In genomic region chr9:101586651-101587050, GRCh38 we compare ENCODE assay signal across 10 cellular contexts. TPM values are rescaled to one million over a fixed set of nuclear protein-coding genes. Genes with fewer than 3 reads are reported as not detected.
DNase-seq lines count a peak whose midpoint lies in the region; ATAC-seq and TF ChIP-seq lines count a peak whose summit lies in the region.
"Had no signal": no experiment of that assay in that cellular context is flagged by ENCODE, and none has a peak within 500 bp of the region (broad histone marks: within the 10 kb centered on the region; RNA-seq: fewer than 3 reads in every experiment).

No MANE protein-coding gene starts in this region.

- peaks cover 21% of the 10 kb centered on the region for H3K4me1 Mint-ChIP-seq in activated CD4-positive, alpha-beta T cell treated with anti-CD3 and anti-CD28 coated beads, Interleukin-2, amount 10 ng/mL, durations not matched to agents 7 days and 5 days

- H3K36me3 Mint-ChIP-seq in activated CD4-positive, alpha-beta T cell treated with anti-CD3 and anti-CD28 coated beads, Interleukin-2, amount 10 ng/mL, durations not matched to agents 7 days and 5 days (ENCODE audit: low read depth) = peaks cover 4% of the 10 kb centered on the region

- peak overlapping the region; percentile 68 for H3K27ac Mint-ChIP-seq in activated CD4-positive, alpha-beta T cell treated with anti-CD3 and anti-CD28 coated beads, Interleukin-2, amount 10 ng/mL, durations not matched to agents 7 days and 5 days

- TF ChIP-seq CTCF in mucosa of descending colon (IDR thresholded peaks at IDR 0.05) (no peak), psoas muscle (IDR thresholded peaks at IDR 0.05) (no peak)

- H3K27ac ChIP-seq in psoas muscle (no peak overlapping the region), right cardiac atrium (ENCODE audit: low read length) (no peak overlapping the region)

- no peaks in the 10 kb centered on the region for H3K27me3 Mint-ChIP-seq in activated CD4-positive, alpha-beta T cell treated with anti-CD3 and anti-CD28 coated beads, Interleukin-2, amount 10 ng/mL, durations not matched to agents 7 days and 5 days

- DNase-seq in activated CD4-positive, alpha-beta T cell treated with anti-CD3 and anti-CD28 coated beads, Interleukin-2, amount 10 ng/mL, durations not matched to agents 7 days and 5 days = peak; percentile 57
- no peak for DNase-seq in activated CD4-positive, alpha-beta T cell treated with anti-CD3 and anti-CD28 coated beads, Interleukin-2, amount 50 U/mL, for 1 hour
- DNase-seq in mucosa of descending colon (no peak), NCI-H2029 (lab: John Stamatoyannopoulos, UW) (no peak), psoas muscle (no peak), right cardiac atrium (no peak)

- H3K27me3 ChIP-seq in psoas muscle (ENCODE audit: insufficient read depth in 3 of 3, low read length in 2 of 3) (no peaks in the 10 kb centered on the region), right cardiac atrium (ENCODE audit: control insufficient read depth, insufficient read depth) (no peaks in the 10 kb centered on the region)

- POLR2A ChIA-PET in activated CD4-positive, alpha-beta T cell treated with anti-CD3 and anti-CD28 coated beads, Interleukin-2, amount 10 ng/mL, durations not matched to agents 7 days and 5 days (lab: Charles Lee) = no interaction called here

- intact Hi-C loops in mucosa of descending colon (cut with DNase I, micrococcal nuclease) = no loop called here
- intact Hi-C loops in psoas muscle (cut with DNase I) = no loop called here
- intact Hi-C loops in right cardiac atrium (cut with DNase I) = no loop called here

- H3K36me3 ChIP-seq in mucosa of descending colon (ENCODE audit: low read depth) = no peaks in the 10 kb centered on the region
- H3K36me3 ChIP-seq in psoas muscle (ENCODE audit: insufficient read depth in 1 of 2, low read depth in 1 of 2) = no peaks in the 10 kb centered on the region

- no peaks in the 10 kb centered on the region for H3K4me1 ChIP-seq in mucosa of descending colon (ENCODE audit: low read depth)
- no peaks in the 10 kb centered on the region for H3K4me1 ChIP-seq in psoas muscle
- no peaks in the 10 kb centered on the region for H3K4me1 ChIP-seq in right cardiac atrium (ENCODE audit: control insufficient read depth, insufficient read depth, low read length)

- no peak overlapping the region for H3K4me3 Mint-ChIP-seq in activated CD4-positive, alpha-beta T cell treated with anti-CD3 and anti-CD28 coated beads, Interleukin-2, amount 10 ng/mL, durations not matched to agents 7 days and 5 days

- CTCF ChIA-PET in activated CD4-positive, alpha-beta T cell treated with anti-CD3 and anti-CD28 coated beads, Interleukin-2, amount 10 ng/mL, durations not matched to agents 7 days and 5 days (lab: Charles Lee) = interaction anchor here (0.7 kb wide), 1 partner anchor 53 kb away, joined by 3 read pairs; no protein-coding TSS in a partner anchor

- 76 to 94% (median 90%) methylated on average over 5 of the region's 5 CpGs for WGBS in psoas muscle, 3 donors
- WGBS in right cardiac atrium = 70% methylated on average over 5 of the region's 5 CpGs

- no peak overlapping the region for H3K4me3 ChIP-seq in mucosa of descending colon
- H3K4me3 ChIP-seq in psoas muscle = no peak overlapping the region
- H3K4me3 ChIP-seq in right cardiac atrium (ENCODE audit: low read length) = no peak overlapping the region

- peak; percentile 78 for ATAC-seq in GM21723 (IDR thresholded peaks at IDR 0.05; ENCODE audit: unreplicated experiment)
- peak; percentile 90 for ATAC-seq in HG03457 (IDR thresholded peaks at IDR 0.05; ENCODE audit: unreplicated experiment)
- ATAC-seq in mucosa of descending colon = peak; percentile 54
- no peak for ATAC-seq in psoas muscle
- ATAC-seq in right cardiac atrium = no peak

- H3K9me3 Mint-ChIP-seq in activated CD4-positive, alpha-beta T cell treated with anti-CD3 and anti-CD28 coated beads, Interleukin-2, amount 10 ng/mL, durations not matched to agents 7 days and 5 days = peaks cover 11% of the 10 kb centered on the region

- H3K9me3 ChIP-seq in mucosa of descending colon (no peaks in the 10 kb centered on the region), psoas muscle (no peaks in the 10 kb centered on the region), right cardiac atrium (ENCODE audit: control insufficient read depth, low read length) (no peaks in the 10 kb centered on the region)

RNA-seq across cellular contexts. Expression of gene PPP3R2, which starts 8.1 kb away (rescaled TPM):
- not detected for total RNA-seq in activated CD4-positive, alpha-beta T cell treated with anti-CD3 and anti-CD28 coated beads, Interleukin-2, amount 10 ng/mL, durations not matched to agents 7 days and 5 days
- total RNA-seq in mucosa of descending colon (not detected), psoas muscle (not detected), right cardiac atrium (not detected)
- polyA plus RNA-seq in psoas muscle (not detected), right cardiac atrium (not detected)
- total RNA-seq: HT-29 had no signal
- polyA plus RNA-seq: keratinocyte had no signal

RNA-seq across cellular contexts. Expression of gene RNF20, which starts 53.0 kb away (rescaled TPM):
- 10 to 100 TPM; 49.4 to 52.4 TPM for total RNA-seq in activated CD4-positive, alpha-beta T cell treated with anti-CD3 and anti-CD28 coated beads, Interleukin-2, amount 10 ng/mL, durations not matched to agents 7 days and 5 days
- total RNA-seq in mucosa of descending colon (10 to 100 TPM; 37.8 to 58.9 (median 41.7) TPM), psoas muscle (10 to 100 TPM; 41.1 to 56.9 (median 48.4) TPM), right cardiac atrium (10 to 100 TPM; 49.1 to 59.5 (median 51.6) TPM)
- polyA plus RNA-seq in psoas muscle (10 to 100 TPM; 19.4 to 39.1 (median 19.6) TPM), right cardiac atrium (17.9 TPM)

Comparison
In these comparisons a context has a peak if more than half of its experiments do, and no peak if none do; other contexts are left out.
1. ATAC-seq: peak in GM21723 (single experiment), HG03457 (single experiment) and mucosa of descending colon (single experiment); none in psoas muscle (0 of 4) and right cardiac atrium (0 of 2).